23 cellular contexts compared by ENCODE assay signal in the genomic region with DNA sequence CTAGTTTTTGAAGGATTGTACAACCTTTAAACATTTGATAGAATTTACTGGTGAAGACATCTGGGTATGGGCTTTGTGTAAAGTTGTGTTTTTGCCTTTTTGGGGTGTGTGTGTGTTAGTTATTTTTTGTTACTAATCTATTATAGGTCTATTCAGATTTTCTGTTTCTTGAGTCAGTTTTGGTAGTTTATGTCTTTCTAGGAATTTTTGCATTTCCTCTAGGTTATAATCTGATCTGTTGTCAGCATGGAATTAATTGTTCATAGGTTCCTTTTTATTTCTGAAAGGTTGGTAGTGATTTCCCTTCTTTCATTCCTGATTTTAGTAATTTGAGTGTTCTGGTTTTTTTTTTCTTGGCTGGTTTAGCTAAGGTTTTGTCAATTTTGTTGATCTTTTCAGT. TPM values are rescaled to one million over a fixed set of nuclear protein-coding genes. Genes with fewer than 3 reads are reported as not detected.
DNase-seq lines count a peak whose midpoint lies in the region; ATAC-seq, FAIRE-seq and TF ChIP-seq lines count a peak whose summit lies in the region.
"Had no signal": no experiment of that assay in that cellular context is flagged by ENCODE, and none has a peak within 500 bp of the region (broad histone marks: within the 10 kb centered on the region; RNA-seq: fewer than 3 reads in every experiment).

No MANE protein-coding gene starts in this region.

- no peaks in the 10 kb centered on the region for H3K27me3 Mint-ChIP-seq in CD4-positive, alpha-beta T cell
- no peaks in the 10 kb centered on the region for H3K27me3 Mint-ChIP-seq in activated T-helper 2 cell treated with anti-CD3 and anti-CD28 coated beads, Interferon-gamma antibody, Interleukin-2, Interleukin-4, amounts not matched to agents 10 μg/mL and 5 μg/mL and 100 μg/mL, durations not matched to agents 14 hours and 24 hours and 36 hours (ENCODE audit: low read depth)
- H3K27me3 Mint-ChIP-seq in natural killer cell treated with Interleukin-12 subunit alpha and Interleukin-12 subunit beta and Interleukin-15 and Interleukin-18, amount 100 ng/mL, for 72 hours = no peaks in the 10 kb centered on the region

- no peak for TF ChIP-seq CTCF in CD4-positive, alpha-beta T cell (IDR thresholded peaks at IDR 0.05)
- TF ChIP-seq CTCF in dorsolateral prefrontal cortex (IDR thresholded peaks at IDR 0.05 in 54 of 56, conservative IDR thresholded peaks at IDR 0.05 in 2 of 56; ENCODE audit: low read depth in 1 of 56, partially characterized antibody in 56 of 56) (no peak), WERI-Rb-1 (IDR thresholded peaks at IDR 0.05; ENCODE audit: low read depth, low read length) (no peak)

- H3K36me3 ChIP-seq in WERI-Rb-1 = no peaks in the 10 kb centered on the region
- H3K36me3 ChIP-seq: SJCRH30 had no signal

- FAIRE-seq in GM19239 (lab: Jason Lieb, UNC) = peak; percentile 68
- FAIRE-seq: colon had no signal

- intact Hi-C loops in CD4-positive, alpha-beta T cell (cut with DNase I, micrococcal nuclease) = no loop called here
- intact Hi-C loops in activated T-helper 2 cell treated with anti-CD3 and anti-CD28 coated beads, Interferon-gamma antibody, Interleukin-2, Interleukin-4, amounts not matched to agents 10 μg/mL and 5 μg/mL and 100 μg/mL, durations not matched to agents 14 hours and 24 hours and 36 hours (cut with micrococcal nuclease) = loop anchor here (1.0 to 5.0 kb wide), 5 partner anchors 11 to 126 kb away; a partner anchor contains a TSS
- intact Hi-C loops in dorsolateral prefrontal cortex (cut with DNase I) = no loop called here

- ATAC-seq in CD4-positive, alpha-beta T cell (ENCODE audit: poor library complexity) = no peak
- no peak for ATAC-seq in natural killer cell treated with Interleukin-12 subunit alpha and Interleukin-12 subunit beta and Interleukin-15 and Interleukin-18, amount 100 ng/mL, for 72 hours
- ATAC-seq: body of pancreas, left colon, Panc1 had no signal

- H3K4me3 ChIP-seq in dorsolateral prefrontal cortex = no peak overlapping the region
- no peak overlapping the region for H3K4me3 ChIP-seq in WERI-Rb-1 (ENCODE audit: low read depth, low read length)
- H3K4me3 ChIP-seq: body of pancreas, SJCRH30, tibial nerve had no signal

- peaks cover 72% of the 10 kb centered on the region for H3K4me1 Mint-ChIP-seq in CD4-positive, alpha-beta T cell (ENCODE audit: low read depth)
- H3K4me1 Mint-ChIP-seq in activated T-helper 2 cell treated with anti-CD3 and anti-CD28 coated beads, Interferon-gamma antibody, Interleukin-2, Interleukin-4, amounts not matched to agents 10 μg/mL and 5 μg/mL and 100 μg/mL, durations not matched to agents 14 hours and 24 hours and 36 hours (ENCODE audit: low read depth) = peaks cover 53% of the 10 kb centered on the region
- peaks cover 62 to 73% of the 10 kb centered on the region in 2 donors for H3K4me1 Mint-ChIP-seq in natural killer cell treated with Interleukin-12 subunit alpha and Interleukin-12 subunit beta and Interleukin-15 and Interleukin-18, amount 100 ng/mL, for 72 hours (ENCODE audit: low read depth in 2 of 2)
- H3K4me1 Mint-ChIP-seq: nephron had no signal

- peaks cover 83% of the 10 kb centered on the region for H3K36me3 Mint-ChIP-seq in CD4-positive, alpha-beta T cell (ENCODE audit: low read depth)
- H3K36me3 Mint-ChIP-seq in activated T-helper 2 cell treated with anti-CD3 and anti-CD28 coated beads, Interferon-gamma antibody, Interleukin-2, Interleukin-4, amounts not matched to agents 10 μg/mL and 5 μg/mL and 100 μg/mL, durations not matched to agents 14 hours and 24 hours and 36 hours (ENCODE audit: low read depth) = peaks cover 60% of the 10 kb centered on the region
- peaks cover 13% of the 10 kb centered on the region for H3K36me3 Mint-ChIP-seq in natural killer cell treated with Interleukin-12 subunit alpha and Interleukin-12 subunit beta and Interleukin-15 and Interleukin-18, amount 100 ng/mL, for 72 hours

- H3K9me3 Mint-ChIP-seq in CD4-positive, alpha-beta T cell = peaks cover 17% of the 10 kb centered on the region
- H3K9me3 Mint-ChIP-seq in activated T-helper 2 cell treated with anti-CD3 and anti-CD28 coated beads, Interferon-gamma antibody, Interleukin-2, Interleukin-4, amounts not matched to agents 10 μg/mL and 5 μg/mL and 100 μg/mL, durations not matched to agents 14 hours and 24 hours and 36 hours = peaks cover 33% of the 10 kb centered on the region
- no peaks in the 10 kb centered on the region for H3K9me3 Mint-ChIP-seq in natural killer cell treated with Interleukin-12 subunit alpha and Interleukin-12 subunit beta and Interleukin-15 and Interleukin-18, amount 100 ng/mL, for 72 hours

- H3K27me3 ChIP-seq in CD4-positive, alpha-beta T cell (ENCODE audit: control insufficient read depth, insufficient read depth, low read length) = no peaks in the 10 kb centered on the region
- H3K27me3 ChIP-seq in dorsolateral prefrontal cortex (no peaks in the 10 kb centered on the region), WERI-Rb-1 (ENCODE audit: insufficient read depth, low read depth, severe bottlenecking) (no peaks in the 10 kb centered on the region)
- H3K27me3 ChIP-seq: body of pancreas, SJCRH30, tibial nerve had no signal

- no peak overlapping the region for H3K27ac Mint-ChIP-seq in CD4-positive, alpha-beta T cell
- H3K27ac Mint-ChIP-seq in activated T-helper 2 cell treated with anti-CD3 and anti-CD28 coated beads, Interferon-gamma antibody, Interleukin-2, Interleukin-4, amounts not matched to agents 10 μg/mL and 5 μg/mL and 100 μg/mL, durations not matched to agents 14 hours and 24 hours and 36 hours = peak overlapping the region; percentile 79
- peak overlapping the region; percentile 21 to 69 for H3K27ac Mint-ChIP-seq in natural killer cell treated with Interleukin-12 subunit alpha and Interleukin-12 subunit beta and Interleukin-15 and Interleukin-18, amount 100 ng/mL, for 72 hours
- H3K27ac Mint-ChIP-seq: nephron had no signal

- CTCF ChIA-PET in CD4-positive, alpha-beta T cell (lab: Charles Lee) = no interaction called here

- POLR2A ChIA-PET in CD4-positive, alpha-beta T cell (lab: Charles Lee) = no interaction called here

- peak overlapping the region; percentile 9 for H3K4me3 Mint-ChIP-seq in CD4-positive, alpha-beta T cell
- peak overlapping the region; percentile 26 for H3K4me3 Mint-ChIP-seq in activated T-helper 2 cell treated with anti-CD3 and anti-CD28 coated beads, Interferon-gamma antibody, Interleukin-2, Interleukin-4, amounts not matched to agents 10 μg/mL and 5 μg/mL and 100 μg/mL, durations not matched to agents 14 hours and 24 hours and 36 hours (ENCODE audit: low read depth)
- H3K4me3 Mint-ChIP-seq in natural killer cell treated with Interleukin-12 subunit alpha and Interleukin-12 subunit beta and Interleukin-15 and Interleukin-18, amount 100 ng/mL, for 72 hours = peak overlapping the region; percentile 48
- H3K4me3 Mint-ChIP-seq: nephron had no signal

- no peak overlapping the region for H3K27ac ChIP-seq in CD4-positive, alpha-beta T cell (ENCODE audit: low read depth, low read length)
- H3K27ac ChIP-seq in dorsolateral prefrontal cortex (peak overlapping the region in 2 of 59 donors; percentile 16 to 57), WERI-Rb-1 (no peak overlapping the region)
- H3K27ac ChIP-seq: body of pancreas, SJCRH30, tibial nerve had no signal

- DNase-seq in CD4-positive, alpha-beta T cell = no peak
- DNase-seq in GM19239 (ENCODE audit: insufficient read length, low spot score) (no peak), KG1 (lab: John Stamatoyannopoulos, UW) (no peak), dorsolateral prefrontal cortex (no peak), WERI-Rb-1 (no peak)
- no peak for DNase-seq in activated T-helper 2 cell treated with anti-CD3 and anti-CD28 coated beads, Interferon-gamma antibody, Interleukin-2, Interleukin-4, amounts not matched to agents 10 μg/mL and 5 μg/mL and 100 μg/mL, durations not matched to agents 14 hours and 24 hours and 36 hours (ENCODE audit: low spot score)
- no peak for DNase-seq in natural killer cell treated with Interleukin-12 subunit alpha and Interleukin-12 subunit beta and Interleukin-15 and Interleukin-18, amount 100 ng/mL, for 72 hours (ENCODE audit: low spot score)
- DNase-seq: activated CD4-positive, CD25-positive, alpha-beta regulatory T cell treated with anti-CD3 and anti-CD28 coated beads, Interleukin-2, amount 50 U/mL, for 72 hours; body of pancreas; Calu3; H7; head of caudate nucleus; Kasumi-1; left colon; mesendoderm; NCI-H1048; NCI-H1930; SJCRH30; stimulated activated naive CD4-positive, alpha-beta T cell had no signal

- H3K9me3 ChIP-seq in CD4-positive, alpha-beta T cell (ENCODE audit: control insufficient read depth, low read length) = peaks cover 12% of the 10 kb centered on the region
- H3K9me3 ChIP-seq in WERI-Rb-1 (ENCODE audit: severe bottlenecking) = peaks cover 5% of the 10 kb centered on the region
- H3K9me3 ChIP-seq: body of pancreas had no signal

RNA-seq across cellular contexts. Expression of a gene that starts 17.7 kb away (rescaled TPM):
- total RNA-seq in CD4-positive, alpha-beta T cell = 100 to 1,000 TPM; 185 to 186 TPM
- total RNA-seq in activated T-helper 2 cell treated with anti-CD3 and anti-CD28 coated beads, Interferon-gamma antibody, Interleukin-2, Interleukin-4, amounts not matched to agents 10 μg/mL and 5 μg/mL and 100 μg/mL, durations not matched to agents 14 hours and 24 hours and 36 hours = 228 and 236 TPM in 2 replicates
- total RNA-seq in natural killer cell treated with Interleukin-12 subunit alpha and Interleukin-12 subunit beta and Interleukin-15 and Interleukin-18, amount 100 ng/mL, for 72 hours = 100 to 1,000 TPM; 151 to 255 TPM
- 1,000 to 10,000 TPM in 1 of 120 experiments, 100 to 1,000 TPM in 119; 401 to 1,012 (median 568) TPM for total RNA-seq in dorsolateral prefrontal cortex
